ENCODE assay signal across 16 cellular contexts in genomic region chr2:66862871-66863650, GRCh38.
DNase-seq lines count a peak whose midpoint lies in the region; ATAC-seq and TF ChIP-seq lines count a peak whose summit lies in the region.
"Had no signal": no experiment of that assay in that cellular context is flagged by ENCODE, and none has a peak within 500 bp of the region (broad histone marks: within the 10 kb centered on the region; RNA-seq: fewer than 3 reads in every experiment).

No MANE protein-coding gene starts in this region.

- no peak overlapping the region for H2AFZ ChIP-seq in mammary epithelial cell (ENCODE audit: low read depth, low read length)
- H2AFZ ChIP-seq: neural progenitor cell had no signal

- no peaks in the 10 kb centered on the region for H3K79me2 ChIP-seq in mammary epithelial cell (ENCODE audit: insufficient read depth, low read length)

- peaks cover 0 to 3% (median 0%) of the 10 kb centered on the region in 3 donors for H3K27me3 Mint-ChIP-seq in CD14-positive monocyte (ENCODE audit: low read depth in 3 of 3)
- H3K27me3 Mint-ChIP-seq: CD4-positive, alpha-beta T cell had no signal

- DNase-seq in HT1080 (ENCODE audit: low read depth) (peak; percentile 48), mammary epithelial cell (peak; percentile 46), lower lobe of right lung (no peak), suprapubic skin (ENCODE audit: low spot score in 2 of 2) (no peak), HuH-7 (ENCODE audit: low spot score) (no peak), inferior parietal cortex (ENCODE audit: extremely low spot score) (no peak), coronary artery (ENCODE audit: low spot score) (no peak), CD14-positive monocyte (ENCODE audit: low spot score) (no peak)
- DNase-seq: CD4-positive, alpha-beta T cell; erythroblast; immature natural killer cell; NCI-H2081; stimulated activated CD4-positive, alpha-beta T cell treated with anti-CD3 and anti-CD28 coated beads, Interleukin-1b, Interleukin-23, amount 100 ng/mL, for 48 hours had no signal

- H3K4me1 ChIP-seq in mammary epithelial cell (ENCODE audit: insufficient read depth, low read length), result no peaks in the 10 kb centered on the region
- H3K4me1 ChIP-seq in lower lobe of right lung, result peaks cover 8% of the 10 kb centered on the region
- peaks cover 4% of the 10 kb centered on the region for H3K4me1 ChIP-seq in suprapubic skin
- H3K4me1 ChIP-seq: neural progenitor cell had no signal

- no TSS peak for BruUV-seq in mammary epithelial cell (replicated peaks; lab: Mats Ljungman, UMichigan)

- H3K4me2 ChIP-seq in mammary epithelial cell (ENCODE audit: insufficient read depth, low read depth, low read length), result no peak overlapping the region
- H3K4me2 ChIP-seq: KMS-11, neural progenitor cell had no signal

- H3K4me3 Mint-ChIP-seq in CD14-positive monocyte, result no peak overlapping the region
- H3K4me3 Mint-ChIP-seq: CD4-positive, alpha-beta T cell; immature natural killer cell; neural progenitor cell had no signal

- CTCF ChIA-PET in mammary epithelial cell (lab: Charles Lee; ENCODE audit: low non-redundant PET), result no interaction called here

- in situ Hi-C loops in mammary epithelial cell (cut with MboI; ENCODE audit: low sequenced_read_pairs in 2 of 2), result no loop called here

- no peak overlapping the region for H3K4me3 ChIP-seq in mammary epithelial cell (replicated peaks in 1 of 3; ENCODE audit: insufficient read depth in 1 of 3, low read depth in 2 of 3, low read length in 3 of 3)
- no peak overlapping the region for H3K4me3 ChIP-seq in lower lobe of right lung
- no peak overlapping the region for H3K4me3 ChIP-seq in suprapubic skin
- H3K4me3 ChIP-seq in coronary artery, result no peak overlapping the region
- H3K4me3 ChIP-seq: cardiac muscle cell, neural progenitor cell had no signal

- no peaks in the 10 kb centered on the region for H3K36me3 ChIP-seq in mammary epithelial cell (ENCODE audit: insufficient read depth, low read length)
- H3K36me3 ChIP-seq in lower lobe of right lung, result no peaks in the 10 kb centered on the region
- H3K36me3 ChIP-seq in suprapubic skin, result no peaks in the 10 kb centered on the region
- H3K36me3 ChIP-seq: cardiac muscle cell, neural progenitor cell had no signal

- no peaks in the 10 kb centered on the region for H4K20me1 ChIP-seq in mammary epithelial cell (ENCODE audit: insufficient read depth, low read length)

- no peak overlapping the region for H3K27ac Mint-ChIP-seq in CD14-positive monocyte
- H3K27ac Mint-ChIP-seq: CD4-positive, alpha-beta T cell; immature natural killer cell; neural progenitor cell had no signal

- H3K27me3 ChIP-seq in mammary epithelial cell (ENCODE audit: insufficient read depth, low read length) (no peaks in the 10 kb centered on the region), lower lobe of right lung (ENCODE audit: low read depth) (no peaks in the 10 kb centered on the region), suprapubic skin (no peaks in the 10 kb centered on the region)
- H3K27me3 ChIP-seq: cardiac muscle cell, neural progenitor cell had no signal

- no peak for ATAC-seq in lower lobe of right lung

- no peaks in the 10 kb centered on the region for H3K4me1 Mint-ChIP-seq in CD14-positive monocyte
- H3K4me1 Mint-ChIP-seq: immature natural killer cell had no signal

- H3K9ac ChIP-seq in mammary epithelial cell (ENCODE audit: insufficient read depth, low read length), result no peak overlapping the region
- H3K9ac ChIP-seq: KMS-11, neural progenitor cell had no signal

- TF ChIP-seq EP300 in suprapubic skin (IDR thresholded peaks at IDR 0.05), result no peak

- peaks cover 0 to 12% (median 1%) of the 10 kb centered on the region in 7 donors for H3K9me3 Mint-ChIP-seq in CD14-positive monocyte
- H3K9me3 Mint-ChIP-seq: neural progenitor cell had no signal

- WGBS in mammary epithelial cell (ENCODE audit: low coverage, missing lambda C conversion rate), result 89% methylated on average over 6 of the region's 6 CpGs
- 36% methylated on average over 6 of the region's 6 CpGs for WGBS in suprapubic skin

- TF ChIP-seq CTCF in mammary epithelial cell (conservative IDR thresholded peaks at IDR 0.05 in 1 of 2, IDR thresholded peaks at IDR 0.05 in 1 of 2; ENCODE audit: extremely low read depth in 1 of 2, insufficient read depth in 1 of 2, low read depth in 1 of 2, low read length in 2 of 2), result no peak
- no peak for TF ChIP-seq CTCF in lower lobe of right lung (IDR thresholded peaks at IDR 0.05)
- no peak for TF ChIP-seq CTCF in suprapubic skin (IDR thresholded peaks at IDR 0.05)
- no peak for TF ChIP-seq CTCF in coronary artery (IDR thresholded peaks at IDR 0.05)
- no peak for TF ChIP-seq CTCF in CD14-positive monocyte (IDR thresholded peaks at IDR 0.05)

- dilution Hi-C loops in mammary epithelial cell (cut with HindIII; ENCODE audit: low sequenced_read_pairs), result no loop called here

- H3K27ac ChIP-seq in mammary epithelial cell (ENCODE audit: insufficient read depth, low read depth, low read length) (no peak overlapping the region), lower lobe of right lung (peak overlapping the region; percentile 39), suprapubic skin (peak overlapping the region; percentile 11), coronary artery (peak overlapping the region in 1 of 2 donors; percentile 61)
- H3K27ac ChIP-seq: cardiac muscle cell, KMS-11, neural progenitor cell had no signal

- intact Hi-C loops in mammary epithelial cell (cut with micrococcal nuclease) (loop anchor here (2.0 kb wide), 1 partner anchor 22 kb away; no protein-coding TSS in a partner anchor), lower lobe of right lung (cut with DNase I) (no loop called here), CD14-positive monocyte (cut with micrococcal nuclease) (no loop called here)

- H3K9me3 ChIP-seq in mammary epithelial cell (replicated peaks; ENCODE audit: insufficient read depth, low read length), result no peaks in the 10 kb centered on the region
- no peaks in the 10 kb centered on the region for H3K9me3 ChIP-seq in lower lobe of right lung
- no peaks in the 10 kb centered on the region for H3K9me3 ChIP-seq in suprapubic skin

- no peaks in the 10 kb centered on the region for H3K36me3 Mint-ChIP-seq in CD14-positive monocyte
- H3K36me3 Mint-ChIP-seq: immature natural killer cell, neural progenitor cell had no signal

- no peak for TF ChIP-seq POLR2A in suprapubic skin (IDR thresholded peaks at IDR 0.05)

Comparison
In these comparisons a context has a peak if more than half of its experiments do, and no peak if none do; other contexts are left out.
1. DNase-seq: peak in HT1080 (single experiment) and mammary epithelial cell (single experiment); none in lower lobe of right lung (single experiment), suprapubic skin (0 of 2), HuH-7 (single experiment), inferior parietal cortex (single experiment), coronary artery (single experiment) and CD14-positive monocyte (single experiment).